20 cellular contexts compared by ENCODE assay signal in the genomic region with DNA sequence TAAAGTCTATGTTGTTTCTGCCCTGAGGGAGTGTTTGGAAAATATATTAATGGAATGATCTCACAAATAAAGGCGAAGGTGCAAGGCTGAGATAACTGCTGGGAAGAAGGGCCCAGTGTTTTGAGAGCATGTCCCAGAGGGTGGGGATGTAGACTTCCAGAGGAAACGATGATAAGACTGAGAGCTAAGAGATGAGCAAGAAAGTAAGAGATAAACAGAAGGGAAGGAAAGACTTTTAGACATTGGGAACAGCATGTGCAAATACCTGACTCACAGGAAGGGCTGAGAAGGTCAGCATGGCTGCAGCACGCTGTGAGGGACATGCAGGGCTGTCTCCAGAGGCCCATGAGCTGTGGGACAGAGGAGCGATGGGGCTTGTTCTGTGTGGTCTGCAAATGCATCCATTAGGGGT. TPM values are rescaled to one million over a fixed set of nuclear protein-coding genes. Genes with fewer than 3 reads are reported as not detected.
DNase-seq lines count a peak whose midpoint lies in the region; ATAC-seq and TF ChIP-seq lines count a peak whose summit lies in the region.
"Had no signal": no experiment of that assay in that cellular context is flagged by ENCODE, and none has a peak within 500 bp of the region (broad histone marks: within the 10 kb centered on the region; RNA-seq: fewer than 3 reads in every experiment).

No MANE protein-coding gene starts in this region.

- TF ChIP-seq CTCF in OCI-LY3 (IDR thresholded peaks at IDR 0.05; ENCODE audit: low read depth, low read length) (no peak), heart right ventricle (IDR thresholded peaks at IDR 0.05) (no peak), psoas muscle (IDR thresholded peaks at IDR 0.05) (no peak), mesothelial cell of epicardium (IDR thresholded peaks at IDR 0.05; ENCODE audit: unreplicated experiment) (no peak)

- H3K79me2 ChIP-seq in OCI-LY3 (ENCODE audit: low read length), result no peaks in the 10 kb centered on the region

- no peaks in the 10 kb centered on the region for H3K36me3 Mint-ChIP-seq in activated naive CD8-positive, alpha-beta T cell treated with anti-CD3 and anti-CD28 coated beads, Interleukin-2, amount 50 U/mL, for 24 hours (ENCODE audit: low read depth)
- no peaks in the 10 kb centered on the region for H3K36me3 Mint-ChIP-seq in activated naive CD8-positive, alpha-beta T cell treated with anti-CD3 and anti-CD28 coated beads for 36 hours
- no peaks in the 10 kb centered on the region for H3K36me3 Mint-ChIP-seq in stimulated activated naive B cell treated with anti-CD40 and anti-IgM and Interleukin-4, amounts not matched to agents 10 μg/mL and 1 μg/mL and 100 μg/mL, for 72 hours
- H3K36me3 Mint-ChIP-seq in mesothelial cell of epicardium, result no peaks in the 10 kb centered on the region

- peak overlapping the region; percentile 84 for H3K4me2 ChIP-seq in OCI-LY3 (ENCODE audit: low read length)

- peaks cover 2% of the 10 kb centered on the region for H3K27me3 Mint-ChIP-seq in activated naive CD8-positive, alpha-beta T cell treated with anti-CD3 and anti-CD28 coated beads, Interleukin-2, amount 50 U/mL, for 24 hours
- H3K27me3 Mint-ChIP-seq in activated naive CD8-positive, alpha-beta T cell treated with anti-CD3 and anti-CD28 coated beads for 36 hours, result peaks cover 3% of the 10 kb centered on the region
- no peaks in the 10 kb centered on the region for H3K27me3 Mint-ChIP-seq in stimulated activated naive B cell treated with anti-CD40 and anti-IgM and Interleukin-4, amounts not matched to agents 10 μg/mL and 1 μg/mL and 100 μg/mL, for 72 hours
- H3K27me3 Mint-ChIP-seq in mesothelial cell of epicardium (ENCODE audit: low read depth), result no peaks in the 10 kb centered on the region

- H3K4me3 ChIP-seq in OCI-LY3 (ENCODE audit: low read length), result peak overlapping the region; percentile 49; the same call in 1 of the 2 replicates
- no peak overlapping the region for H3K4me3 ChIP-seq in heart right ventricle
- no peak overlapping the region for H3K4me3 ChIP-seq in psoas muscle
- H3K4me3 ChIP-seq: body of pancreas, colonic mucosa, lower lobe of right lung had no signal

- no peak overlapping the region for H3K4me3 Mint-ChIP-seq in activated naive CD8-positive, alpha-beta T cell treated with anti-CD3 and anti-CD28 coated beads, Interleukin-2, amount 50 U/mL, for 24 hours
- H3K4me3 Mint-ChIP-seq in activated naive CD8-positive, alpha-beta T cell treated with anti-CD3 and anti-CD28 coated beads for 36 hours, result no peak overlapping the region
- no peak overlapping the region for H3K4me3 Mint-ChIP-seq in stimulated activated naive B cell treated with anti-CD40 and anti-IgM and Interleukin-4, amounts not matched to agents 10 μg/mL and 1 μg/mL and 100 μg/mL, for 72 hours
- no peak overlapping the region for H3K4me3 Mint-ChIP-seq in mesothelial cell of epicardium

- no peaks in the 10 kb centered on the region for H3K9me3 Mint-ChIP-seq in activated naive CD8-positive, alpha-beta T cell treated with anti-CD3 and anti-CD28 coated beads, Interleukin-2, amount 50 U/mL, for 24 hours
- H3K9me3 Mint-ChIP-seq in activated naive CD8-positive, alpha-beta T cell treated with anti-CD3 and anti-CD28 coated beads for 36 hours, result peaks cover 6% of the 10 kb centered on the region
- H3K9me3 Mint-ChIP-seq in stimulated activated naive B cell treated with anti-CD40 and anti-IgM and Interleukin-4, amounts not matched to agents 10 μg/mL and 1 μg/mL and 100 μg/mL, for 72 hours, result no peaks in the 10 kb centered on the region
- H3K9me3 Mint-ChIP-seq in mesothelial cell of epicardium, result peaks cover 8% of the 10 kb centered on the region

- intact Hi-C loops in heart right ventricle (cut with DNase I) (loop anchor here in 4 of 10 donors (5.0 to 10.0 kb wide), 2 partner anchors 62 to 156 kb away; no protein-coding TSS in a partner anchor), psoas muscle (cut with DNase I) (no loop called here)

- H3K27me3 ChIP-seq in OCI-LY3 (ENCODE audit: low read depth, low read length), result peaks cover 27% of the 10 kb centered on the region
- no peaks in the 10 kb centered on the region for H3K27me3 ChIP-seq in heart right ventricle
- no peaks in the 10 kb centered on the region for H3K27me3 ChIP-seq in psoas muscle (ENCODE audit: insufficient read depth in 3 of 3, low read length in 2 of 3)
- H3K27me3 ChIP-seq: body of pancreas, colonic mucosa had no signal

- no peaks in the 10 kb centered on the region for H3K36me3 ChIP-seq in OCI-LY3 (replicated peaks; ENCODE audit: low read depth, low read length)
- H3K36me3 ChIP-seq in heart right ventricle, result no peaks in the 10 kb centered on the region
- H3K36me3 ChIP-seq in psoas muscle (ENCODE audit: insufficient read depth in 1 of 2, low read depth in 1 of 2), result no peaks in the 10 kb centered on the region
- H3K36me3 ChIP-seq: colonic mucosa, lower lobe of right lung had no signal

- H3K4me1 ChIP-seq in OCI-LY3 (ENCODE audit: low read length), result peaks cover 70% of the 10 kb centered on the region
- peaks cover 4 to 73% (median 26%) of the 10 kb centered on the region in 9 donors for H3K4me1 ChIP-seq in heart right ventricle
- peaks cover 31% of the 10 kb centered on the region for H3K4me1 ChIP-seq in psoas muscle
- H3K4me1 ChIP-seq: body of pancreas, colonic mucosa had no signal

- peak overlapping the region; percentile 83 for H3K27ac Mint-ChIP-seq in activated naive CD8-positive, alpha-beta T cell treated with anti-CD3 and anti-CD28 coated beads, Interleukin-2, amount 50 U/mL, for 24 hours
- no peak overlapping the region for H3K27ac Mint-ChIP-seq in activated naive CD8-positive, alpha-beta T cell treated with anti-CD3 and anti-CD28 coated beads for 36 hours
- H3K27ac Mint-ChIP-seq in stimulated activated naive B cell treated with anti-CD40 and anti-IgM and Interleukin-4, amounts not matched to agents 10 μg/mL and 1 μg/mL and 100 μg/mL, for 72 hours, result no peak overlapping the region
- no peak overlapping the region for H3K27ac Mint-ChIP-seq in mesothelial cell of epicardium
- H3K27ac Mint-ChIP-seq: activated T-cell treated with anti-CD3 and anti-CD28 coated beads, Interleukin-2, amount 50 U/mL, for 72 hours; progenitor cell of endocrine pancreas had no signal

- peaks cover 90% of the 10 kb centered on the region for H3K4me1 Mint-ChIP-seq in activated naive CD8-positive, alpha-beta T cell treated with anti-CD3 and anti-CD28 coated beads, Interleukin-2, amount 50 U/mL, for 24 hours
- H3K4me1 Mint-ChIP-seq in activated naive CD8-positive, alpha-beta T cell treated with anti-CD3 and anti-CD28 coated beads for 36 hours, result peaks cover 61% of the 10 kb centered on the region
- H3K4me1 Mint-ChIP-seq in stimulated activated naive B cell treated with anti-CD40 and anti-IgM and Interleukin-4, amounts not matched to agents 10 μg/mL and 1 μg/mL and 100 μg/mL, for 72 hours, result peaks cover 46 to 53% of the 10 kb centered on the region in 2 donors
- H3K4me1 Mint-ChIP-seq in mesothelial cell of epicardium, result peaks cover 44% of the 10 kb centered on the region

- no peak for ATAC-seq in activated naive CD8-positive, alpha-beta T cell treated with anti-CD3 and anti-CD28 coated beads, Interleukin-2, amount 50 U/mL, for 24 hours
- peak in 2 of 8 donors; percentile 46 to 64 for ATAC-seq in heart right ventricle
- ATAC-seq in psoas muscle, result peak in 3 of 4 donors; percentile 30 to 42 (median 39)
- ATAC-seq in stimulated activated naive B cell treated with anti-CD40 and anti-IgM and Interleukin-4, amounts not matched to agents 10 μg/mL and 1 μg/mL and 100 μg/mL, for 72 hours (replicated peaks), result no peak
- ATAC-seq: activated T-cell treated with anti-CD3 and anti-CD28 coated beads, Interleukin-2, amount 50 U/mL, for 72 hours; body of pancreas had no signal

- no peaks in the 10 kb centered on the region for H4K20me1 ChIP-seq in OCI-LY3 (ENCODE audit: insufficient read depth, low read length)

- H3K27ac ChIP-seq in OCI-LY3 (ENCODE audit: low read length) (peak overlapping the region; percentile 16), heart right ventricle (peak overlapping the region in 8 of 10 donors; percentile 32 to 79 (median 74)), psoas muscle (peak overlapping the region; percentile 37)
- H3K27ac ChIP-seq: body of pancreas, colonic mucosa had no signal

- H2AFZ ChIP-seq in OCI-LY3 (ENCODE audit: low read depth, low read length), result no peak overlapping the region

- H3K9me3 ChIP-seq in OCI-LY3 (ENCODE audit: insufficient read depth, low read length) (no peaks in the 10 kb centered on the region), heart right ventricle (no peaks in the 10 kb centered on the region), psoas muscle (no peaks in the 10 kb centered on the region)
- H3K9me3 ChIP-seq: body of pancreas, colonic mucosa, lower lobe of right lung had no signal

- DNase-seq in activated naive CD8-positive, alpha-beta T cell treated with anti-CD3 and anti-CD28 coated beads, Interleukin-2, amount 50 U/mL, for 24 hours, result no peak
- DNase-seq in activated naive CD8-positive, alpha-beta T cell treated with anti-CD3 and anti-CD28 coated beads for 36 hours, result no peak
- no peak for DNase-seq in heart right ventricle
- no peak for DNase-seq in psoas muscle
- no peak for DNase-seq in stimulated activated naive B cell treated with anti-CD40 and anti-IgM and Interleukin-4, amounts not matched to agents 10 μg/mL and 1 μg/mL and 100 μg/mL, for 72 hours
- no peak for DNase-seq in mesothelial cell of epicardium (ENCODE audit: low spot score in 2 of 2, unreplicated experiment in 2 of 2)
- no peak for DNase-seq in stimulated activated naive CD4-positive, alpha-beta T cell treated with Interleukin-2 at 50 U/mL for 16 hours (lab: John Stamatoyannopoulos, UW)
- DNase-seq: activated T-cell treated with anti-CD3 and anti-CD28 coated beads, Interleukin-2, amount 50 U/mL, for 72 hours; colonic mucosa; HCEC 1CT; NCI-H1092 treated with DMSO at 0.1 percent for 48 hours; NCI-H524 treated with DMSO at 0.1 percent for 48 hours; SHP77 treated with DMSO at 0.1 percent for 48 hours; small intestine; stimulated activated CD4-positive, alpha-beta T cell treated with anti-CD3 and anti-CD28 coated beads, Interleukin-4, amount 100 ng/mL, for 4 hours had no signal

- H3K9ac ChIP-seq in OCI-LY3 (ENCODE audit: low read length), result no peak overlapping the region

- 58 to 61% methylated on average over 4 of the region's 4 CpGs for WGBS in heart right ventricle, 2 donors
- WGBS in psoas muscle, 3 donors, result 66 to 82% (median 70%) methylated on average over 4 of the region's 4 CpGs

RNA-seq across cellular contexts. Expression of gene ADRB2, which starts 19.9 kb away (rescaled TPM):
- under 1 TPM; 0.18 to 0.23 TPM for total RNA-seq in activated naive CD8-positive, alpha-beta T cell treated with anti-CD3 and anti-CD28 coated beads for 36 hours
- 1 to 10 TPM; 3.5 to 7.8 (median 4.5) TPM for total RNA-seq in heart right ventricle
- polyA plus RNA-seq in heart right ventricle, result 1 to 10 TPM; 1.8 to 2.3 TPM
- total RNA-seq in psoas muscle, result 10 to 100 TPM in 1 of 4 donors, 1 to 10 TPM in 3; 4.8 to 11.1 (median 7.9) TPM
- 1 to 10 TPM; 1.3 to 5.6 (median 3.0) TPM for polyA plus RNA-seq in psoas muscle
- 0.42 to 0.52 TPM (median 0.51 TPM) in 3 replicates for total RNA-seq in mesothelial cell of epicardium
- total RNA-seq: A673 had no signal

Comparison
In these comparisons a context has a peak if more than half of its experiments do, and no peak if none do; other contexts are left out.
1. ATAC-seq: peak in psoas muscle (3 of 4); none in activated naive CD8-positive, alpha-beta T cell treated with anti-CD3 and anti-CD28 coated beads, Interleukin-2, amount 50 U/mL, for 24 hours (single experiment) and stimulated activated naive B cell treated with anti-CD40 and anti-IgM and Interleukin-4, amounts not matched to agents 10 μg/mL and 1 μg/mL and 100 μg/mL, for 72 hours (0 of 2).
2. H3K27ac ChIP-seq: peak in every context shown above with its lines; median percentile 74 in heart right ventricle; 37 in psoas muscle; 16 in OCI-LY3.